Comparison of ENCODE assay signal across 22 cellular contexts in genomic region chr7:22995011-22995410, GRCh38. TPM values are rescaled to one million over a fixed set of nuclear protein-coding genes. Genes with fewer than 3 reads are reported as not detected.
DNase-seq lines count a peak whose midpoint lies in the region; ATAC-seq, FAIRE-seq and TF ChIP-seq lines count a peak whose summit lies in the region.
"Had no signal": no experiment of that assay in that cellular context is flagged by ENCODE, and none has a peak within 500 bp of the region (broad histone marks: within the 10 kb centered on the region; RNA-seq: fewer than 3 reads in every experiment).

No MANE protein-coding gene starts in this region.

- TF ChIP-seq POLR2A in erythroblast (IDR thresholded peaks at IDR 0.05; ENCODE audit: low read length): no peak
- no peak for TF ChIP-seq POLR2A in esophagus muscularis mucosa (IDR thresholded peaks at IDR 0.05; ENCODE audit: low read depth)

- CTCF ChIA-PET in activated CD4-positive, alpha-beta T cell treated with anti-CD3 and anti-CD28 coated beads, Interleukin-2, amount 10 ng/mL, durations not matched to agents 7 days and 5 days (lab: Charles Lee): interaction anchor here (0.6 to 1.5 kb wide), 5 partner anchors 10 to 646 kb away, joined by 3 to 7 read pairs (median 3); no protein-coding TSS in a partner anchor
- CTCF ChIA-PET in WTC11 (lab: Charles Lee): interaction anchor here (0.5 to 1.9 kb wide), 3 partner anchors 20 to 138 kb away, joined by 3 to 6 read pairs (median 6); no protein-coding TSS in a partner anchor

- WGBS in esophagus muscularis mucosa: 92% methylated on average over 2 of the region's 2 CpGs

- no peak for ATAC-seq in WTC11

- peaks cover 44% of the 10 kb centered on the region for H3K4me1 Mint-ChIP-seq in activated CD4-positive, alpha-beta T cell treated with anti-CD3 and anti-CD28 coated beads, Interleukin-2, amount 10 ng/mL, durations not matched to agents 7 days and 5 days
- H3K4me1 Mint-ChIP-seq in WTC11: peaks cover 65% of the 10 kb centered on the region

- H3K27me3 ChIP-seq in bronchial epithelial cell (ENCODE audit: control insufficient read depth, insufficient read depth, low read length) (no peaks in the 10 kb centered on the region), esophagus muscularis mucosa (no peaks in the 10 kb centered on the region)
- H3K27me3 ChIP-seq: MG63, Peyer's patch had no signal

- H3K27me3 Mint-ChIP-seq in activated CD4-positive, alpha-beta T cell treated with anti-CD3 and anti-CD28 coated beads, Interleukin-2, amount 10 ng/mL, durations not matched to agents 7 days and 5 days: no peaks in the 10 kb centered on the region
- no peaks in the 10 kb centered on the region for H3K27me3 Mint-ChIP-seq in WTC11 (ENCODE audit: low read depth)
- H3K27me3 Mint-ChIP-seq: CD4-positive, alpha-beta T cell had no signal

- POLR2A ChIA-PET in activated CD4-positive, alpha-beta T cell treated with anti-CD3 and anti-CD28 coated beads, Interleukin-2, amount 10 ng/mL, durations not matched to agents 7 days and 5 days (lab: Charles Lee): no interaction called here
- POLR2A ChIA-PET in WTC11 (lab: Charles Lee): no interaction called here

- H3K9me3 ChIP-seq in esophagus muscularis mucosa: no peaks in the 10 kb centered on the region
- H3K9me3 ChIP-seq: BE2C, Caco-2, MG63, Peyer's patch had no signal

- H3K36me3 Mint-ChIP-seq in activated CD4-positive, alpha-beta T cell treated with anti-CD3 and anti-CD28 coated beads, Interleukin-2, amount 10 ng/mL, durations not matched to agents 7 days and 5 days (ENCODE audit: low read depth): peaks cover 29% of the 10 kb centered on the region
- no peaks in the 10 kb centered on the region for H3K36me3 Mint-ChIP-seq in WTC11

- no peak overlapping the region for H3K4me3 Mint-ChIP-seq in activated CD4-positive, alpha-beta T cell treated with anti-CD3 and anti-CD28 coated beads, Interleukin-2, amount 10 ng/mL, durations not matched to agents 7 days and 5 days
- no peak overlapping the region for H3K4me3 Mint-ChIP-seq in WTC11
- H3K4me3 Mint-ChIP-seq: CD4-positive, alpha-beta T cell had no signal

- no peaks in the 10 kb centered on the region for H3K36me3 ChIP-seq in bronchial epithelial cell (ENCODE audit: control insufficient read depth, insufficient read depth, low read length)
- H3K36me3 ChIP-seq in esophagus muscularis mucosa: no peaks in the 10 kb centered on the region
- H3K36me3 ChIP-seq: BE2C, Peyer's patch had no signal

- H3K9me3 Mint-ChIP-seq in activated CD4-positive, alpha-beta T cell treated with anti-CD3 and anti-CD28 coated beads, Interleukin-2, amount 10 ng/mL, durations not matched to agents 7 days and 5 days: no peaks in the 10 kb centered on the region
- no peaks in the 10 kb centered on the region for H3K9me3 Mint-ChIP-seq in WTC11
- H3K9me3 Mint-ChIP-seq: CD4-positive, alpha-beta T cell had no signal

- intact Hi-C loops in esophagus muscularis mucosa (cut with DNase I): no loop called here

- DNase-seq in activated CD4-positive, alpha-beta T cell treated with anti-CD3 and anti-CD28 coated beads, Interleukin-2, amount 10 ng/mL, durations not matched to agents 7 days and 5 days: no peak
- no peak for DNase-seq in activated CD4-positive, alpha-beta T cell treated with anti-CD3 and anti-CD28 coated beads for 48 hours
- DNase-seq in GM18507 (ENCODE audit: extremely low spot score, insufficient read length, low read depth) (no peak), WTC11 (ENCODE audit: low spot score) (no peak), bronchial epithelial cell (ENCODE audit: low read depth) (no peak), hypothalamus (lab: John Stamatoyannopoulos, UW) (no peak), erythroblast (lab: John Stamatoyannopoulos, UW) (no peak), esophagus muscularis mucosa (ENCODE audit: extremely low spot score) (no peak)
- DNase-seq: BE2C; Caco-2; CD4-positive, alpha-beta T cell; GM23248; HCEC 1CT; Kasumi-1; MG63; NCI-H1105; NCI-H2081; NCI-H2171 treated with DMSO at 0.1 percent for 48 hours; NCI-H446; NCI-H526 treated with DMSO at 0.1 percent for 48 hours; Peyer's patch had no signal

- peak overlapping the region; percentile 7 for H3K27ac Mint-ChIP-seq in activated CD4-positive, alpha-beta T cell treated with anti-CD3 and anti-CD28 coated beads, Interleukin-2, amount 10 ng/mL, durations not matched to agents 7 days and 5 days
- H3K27ac Mint-ChIP-seq in WTC11: peak overlapping the region; percentile 13; the same call in 1 of the 2 replicates
- H3K27ac Mint-ChIP-seq: CD4-positive, alpha-beta T cell had no signal

- H3K4me1 ChIP-seq in esophagus muscularis mucosa: peaks cover 3 to 28% (median 14%) of the 10 kb centered on the region in 4 donors
- H3K4me1 ChIP-seq: BE2C, Caco-2, Peyer's patch had no signal

- no peak overlapping the region for H3K27ac ChIP-seq in esophagus muscularis mucosa (replicated peaks in 1 of 4)
- H3K27ac ChIP-seq: GM23248, Peyer's patch had no signal

- TF ChIP-seq CTCF in WTC11 (IDR thresholded peaks at IDR 0.05) (no peak), bronchial epithelial cell (IDR thresholded peaks at IDR 0.05; ENCODE audit: insufficient read depth, low read length, severe bottlenecking) (no peak), esophagus muscularis mucosa (IDR thresholded peaks at IDR 0.05) (no peak)

- TF ChIP-seq EP300 in esophagus muscularis mucosa (IDR thresholded peaks at IDR 0.05): no peak

- FAIRE-seq in GM18507 (lab: Jason Lieb, UNC) (peak; percentile 26), bronchial epithelial cell (lab: Jason Lieb, UNC) (peak; percentile 58)
- FAIRE-seq: A204.1 had no signal

- H3K4me3 ChIP-seq in bronchial epithelial cell (ENCODE audit: low read depth, low read length) (no peak overlapping the region), esophagus muscularis mucosa (no peak overlapping the region)
- H3K4me3 ChIP-seq: GM23248, MG63, Peyer's patch had no signal

TF ChIP-seq in WTC11, 78 proteins besides CTCF, POLR2A, EP300 and RAD21 (continues in another document):
- TF ChIP-seq FOXP1 (CRISPR knock-in tag; IDR thresholded peaks at IDR 0.05; ENCODE audit: borderline replicate concordance) (no peak), ERG (CRISPR knock-in tag; IDR thresholded peaks at IDR 0.05) (no peak), FOXK1 (CRISPR knock-in tag; IDR thresholded peaks at IDR 0.05) (no peak), AFF4 (CRISPR knock-in tag; IDR thresholded peaks at IDR 0.05; ENCODE audit: borderline replicate concordance) (no peak), TCF7 (CRISPR knock-in tag; IDR thresholded peaks at IDR 0.05; ENCODE audit: low read depth) (no peak)

RNA-seq across cellular contexts. Expression of gene HYCC1, which starts 18.9 kb away (rescaled TPM):
- 10 to 100 TPM; 47.2 to 54.2 TPM for total RNA-seq in activated CD4-positive, alpha-beta T cell treated with anti-CD3 and anti-CD28 coated beads, Interleukin-2, amount 10 ng/mL, durations not matched to agents 7 days and 5 days
- total RNA-seq in WTC11 (2021) (114 to 125 TPM (median 116 TPM) in 3 replicates), bronchial epithelial cell (19.7 and 20.5 TPM in 2 replicates), esophagus muscularis mucosa (10 to 100 TPM; 39.2 to 62.6 (median 47.2) TPM)
